Comparison of ENCODE assay signal across 10 cellular contexts in genomic region chr4:26507286-26507685, GRCh38. TPM values are rescaled to one million over a fixed set of nuclear protein-coding genes. Genes with fewer than 3 reads are reported as not detected.
"Had no signal": no experiment of that assay in that cellular context is flagged by ENCODE, and none has a peak within 500 bp of the region (broad histone marks: within the 10 kb centered on the region; RNA-seq: fewer than 3 reads in every experiment).

No MANE protein-coding gene starts in this region.

- H3K4me1 Mint-ChIP-seq: GM23338, H9 had no signal

- H3K4me3 Mint-ChIP-seq: GM23338, H9, HFFc6 had no signal

- H3K36me3 ChIP-seq: HAP-1 had no signal

- H3K9ac ChIP-seq: GM23248 had no signal

- H3K27ac ChIP-seq: GM23248 had no signal

- H3K4me1 ChIP-seq: HAP-1 had no signal

- H3K9me3 Mint-ChIP-seq: GM23338, HFFc6 had no signal

- H2AFZ ChIP-seq: GM23248, GM23338 had no signal

- H3K9me3 ChIP-seq: HAP-1 had no signal

- FAIRE-seq: H54 had no signal

- H3K4me3 ChIP-seq: GM23248, GM23338, HAP-1 had no signal

- DNase-seq: GM23248, GOT3, H7, H9, HCEC 1CT, HFFc6 had no signal

- H3K27ac Mint-ChIP-seq: GM23338, H9, HFFc6 had no signal

- H3K4me2 ChIP-seq: GM23338 had no signal

RNA-seq across cellular contexts. Expression of gene CCKAR, which starts 17.0 kb away (rescaled TPM):
- total RNA-seq: GM23248, GM23338, H4, H7, H9, HFFc6 had no signal
- polyA plus RNA-seq: GM23248, GM23338 had no signal
